Comparison of ENCODE assay signal across 17 cellular contexts in the genomic region with DNA sequence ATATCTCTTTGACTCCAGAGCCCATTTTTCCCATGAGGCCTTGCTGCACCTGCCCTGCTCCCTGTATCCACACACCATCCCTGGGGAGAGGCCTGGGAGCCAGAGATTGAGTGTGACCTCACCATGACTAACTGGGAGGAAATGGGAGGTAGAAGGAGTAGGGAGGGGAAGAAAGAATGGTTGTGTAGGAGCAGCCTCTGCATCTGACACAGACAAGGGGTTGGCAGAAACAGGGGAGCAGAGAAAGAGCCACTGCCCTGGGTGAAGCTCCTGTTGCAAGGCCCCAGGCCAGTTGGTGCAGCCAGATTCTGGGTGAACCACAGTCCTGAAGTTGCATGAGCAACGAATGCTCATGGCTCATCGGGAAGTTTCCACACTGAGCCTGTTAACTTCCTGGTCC. TPM values are rescaled to one million over a fixed set of nuclear protein-coding genes. Genes with fewer than 3 reads are reported as not detected.
DNase-seq lines count a peak whose midpoint lies in the region; FAIRE-seq and TF ChIP-seq lines count a peak whose summit lies in the region.
"Had no signal": no experiment of that assay in that cellular context is flagged by ENCODE, and none has a peak within 500 bp of the region (broad histone marks: within the 10 kb centered on the region; RNA-seq: fewer than 3 reads in every experiment).

No MANE protein-coding gene starts in this region.

- peaks cover 20% of the 10 kb centered on the region for H3K27me3 Mint-ChIP-seq in activated CD4-positive, alpha-beta T cell treated with anti-CD3 and anti-CD28 coated beads, Interleukin-2, amount 10 ng/mL, durations not matched to agents 7 days and 5 days

- 43 to 67% methylated on average over 2 of the region's 2 CpGs for WGBS in esophagus squamous epithelium, 2 donors

- POLR2A ChIA-PET in activated CD4-positive, alpha-beta T cell treated with anti-CD3 and anti-CD28 coated beads, Interleukin-2, amount 10 ng/mL, durations not matched to agents 7 days and 5 days (lab: Charles Lee) = no interaction called here

- no peak for DNase-seq in GM12892 (ENCODE audit: insufficient read length)
- DNase-seq in RPMI7951 (ENCODE audit: low read depth) = peak; percentile 70
- no peak for DNase-seq in esophagus squamous epithelium (lab: John Stamatoyannopoulos, UW)
- DNase-seq in skeletal muscle cell (ENCODE audit: low read depth) = peak; percentile 8
- DNase-seq in NOMO-1 treated with DMSO at 0.1 percent for 48 hours (lab: John Stamatoyannopoulos, UW; ENCODE audit: unreplicated experiment) = no peak
- no peak for DNase-seq in frontal cortex (ENCODE audit: low spot score in 2 of 2)
- no peak for DNase-seq in activated CD4-positive, alpha-beta T cell treated with anti-CD3 and anti-CD28 coated beads, Interleukin-2, amount 10 ng/mL, durations not matched to agents 7 days and 5 days
- DNase-seq in G401 (ENCODE audit: low spot score) = no peak
- DNase-seq: activated CD4-positive, CD25-positive, alpha-beta regulatory T cell treated with anti-CD3 and anti-CD28 coated beads, Interleukin-2, amount 50 U/mL, for 72 hours; adrenal gland; CD8-positive, alpha-beta memory T cell; dorsolateral prefrontal cortex; heart right ventricle; Karpas-422; NCI-H2081 treated with DMSO at 0.1 percent for 48 hours had no signal

- intact Hi-C loops in esophagus squamous epithelium (cut with DNase I) = no loop called here

- H3K27me3 ChIP-seq in esophagus squamous epithelium = peaks cover 0 to 18% (median 0%) of the 10 kb centered on the region in 4 donors
- H3K27me3 ChIP-seq: adrenal gland had no signal

- in situ Hi-C loops in G401 (cut with HindIII; ENCODE audit: low sequenced_read_pairs) = no loop called here

- H3K36me3 ChIP-seq in esophagus squamous epithelium = no peaks in the 10 kb centered on the region
- H3K36me3 ChIP-seq: adrenal gland, heart right ventricle had no signal

- H3K27ac Mint-ChIP-seq in activated CD4-positive, alpha-beta T cell treated with anti-CD3 and anti-CD28 coated beads, Interleukin-2, amount 10 ng/mL, durations not matched to agents 7 days and 5 days = no peak overlapping the region
- H3K27ac Mint-ChIP-seq: CD8-positive, alpha-beta memory T cell; nephron had no signal

- H3K4me1 ChIP-seq in esophagus squamous epithelium = peaks cover 6 to 23% (median 8%) of the 10 kb centered on the region in 3 donors
- H3K4me1 ChIP-seq: adrenal gland, heart right ventricle had no signal

- no peak for TF ChIP-seq CTCF in esophagus squamous epithelium (IDR thresholded peaks at IDR 0.05)

- H3K27ac ChIP-seq in esophagus squamous epithelium = peak overlapping the region; percentile 57 to 83 (median 72)
- H3K27ac ChIP-seq: adrenal gland, dorsolateral prefrontal cortex, heart right ventricle had no signal

- H3K4me1 Mint-ChIP-seq in activated CD4-positive, alpha-beta T cell treated with anti-CD3 and anti-CD28 coated beads, Interleukin-2, amount 10 ng/mL, durations not matched to agents 7 days and 5 days = no peaks in the 10 kb centered on the region
- H3K4me1 Mint-ChIP-seq: CD8-positive, alpha-beta memory T cell; nephron had no signal

- H3K9me3 Mint-ChIP-seq in activated CD4-positive, alpha-beta T cell treated with anti-CD3 and anti-CD28 coated beads, Interleukin-2, amount 10 ng/mL, durations not matched to agents 7 days and 5 days = no peaks in the 10 kb centered on the region
- H3K9me3 Mint-ChIP-seq: nephron had no signal

- no peak for TF ChIP-seq POLR2A in GM12892 (IDR thresholded peaks at IDR 0.05; ENCODE audit: low read depth, low read length)
- no peak for TF ChIP-seq POLR2A in esophagus squamous epithelium (IDR thresholded peaks at IDR 0.05)

- FAIRE-seq in GM12892 (lab: Jason Lieb, UNC) = peak; percentile 21
- no peak for FAIRE-seq in frontal cortex (lab: Jason Lieb, UNC)

- H3K4me3 ChIP-seq in esophagus squamous epithelium = no peak overlapping the region
- no peak overlapping the region for H3K4me3 ChIP-seq in skeletal muscle cell (ENCODE audit: low read depth, low read length)
- H3K4me3 ChIP-seq: adrenal gland, dorsolateral prefrontal cortex, heart right ventricle had no signal

- no peak overlapping the region for H3K4me3 Mint-ChIP-seq in activated CD4-positive, alpha-beta T cell treated with anti-CD3 and anti-CD28 coated beads, Interleukin-2, amount 10 ng/mL, durations not matched to agents 7 days and 5 days
- H3K4me3 Mint-ChIP-seq: CD8-positive, alpha-beta memory T cell; nephron had no signal

- no peaks in the 10 kb centered on the region for H3K9me3 ChIP-seq in esophagus squamous epithelium
- H3K9me3 ChIP-seq: adrenal gland, heart right ventricle had no signal

- H3K36me3 Mint-ChIP-seq in activated CD4-positive, alpha-beta T cell treated with anti-CD3 and anti-CD28 coated beads, Interleukin-2, amount 10 ng/mL, durations not matched to agents 7 days and 5 days (ENCODE audit: low read depth) = no peaks in the 10 kb centered on the region
- H3K36me3 Mint-ChIP-seq: CD8-positive, alpha-beta memory T cell had no signal

- CTCF ChIA-PET in activated CD4-positive, alpha-beta T cell treated with anti-CD3 and anti-CD28 coated beads, Interleukin-2, amount 10 ng/mL, durations not matched to agents 7 days and 5 days (lab: Charles Lee) = interaction anchor here (1.2 kb wide), 1 partner anchor 30 kb away, joined by 3 read pairs; no protein-coding TSS in a partner anchor

RNA-seq across cellular contexts. Expression of gene POU2F3, which starts 32.4 kb away (rescaled TPM):
- polyA plus RNA-seq in GM12892 (2012; ENCODE audit: missing spikeins) = 0.68 TPM
- total RNA-seq in RPMI7951 (2014; rRNA removed; shearing (Covaris generic)) = not detected in 2 replicates
- total RNA-seq in esophagus squamous epithelium (1 to 10 TPM in 3 of 4 donors, not detected in 1; 1.1 to 2.9 (median 1.5) TPM), frontal cortex (0.41 TPM)
- total RNA-seq in activated CD4-positive, alpha-beta T cell treated with anti-CD3 and anti-CD28 coated beads, Interleukin-2, amount 10 ng/mL, durations not matched to agents 7 days and 5 days = not detected
- not detected in 2 replicates for total RNA-seq in G401 (2014; rRNA removed; shearing (Covaris generic))
- total RNA-seq: CD8-positive, alpha-beta memory T cell; temporal lobe had no signal
- polyA plus RNA-seq: CD8-positive, alpha-beta memory T cell had no signal

RNA-seq across cellular contexts. Expression of gene TLCD5, which starts 52.8 kb away (rescaled TPM):
- polyA plus RNA-seq in GM12892 (2012; ENCODE audit: missing spikeins) = 1.8 TPM
- 3.4 and 4.9 TPM in 2 replicates for total RNA-seq in RPMI7951 (2014; rRNA removed; shearing (Covaris generic))
- 1 to 10 TPM in 1 of 4 donors, under 1 TPM in 3; 0.23 to 3.2 (median 0.43) TPM for total RNA-seq in esophagus squamous epithelium
- 16.3 TPM for total RNA-seq in frontal cortex
- total RNA-seq in activated CD4-positive, alpha-beta T cell treated with anti-CD3 and anti-CD28 coated beads, Interleukin-2, amount 10 ng/mL, durations not matched to agents 7 days and 5 days = under 1 TPM; 0.19 to 0.42 TPM
- total RNA-seq in G401 (2014; rRNA removed; shearing (Covaris generic)) = 12.5 and 14.8 TPM in 2 replicates

Comparison
In these comparisons a context has a peak if more than half of its experiments do, and no peak if none do; other contexts are left out.
1. DNase-seq: peak in RPMI7951 (single experiment) and skeletal muscle cell (single experiment); none in GM12892 (single experiment), esophagus squamous epithelium (single experiment), NOMO-1 treated with DMSO at 0.1 percent for 48 hours (single experiment), frontal cortex (0 of 2), activated CD4-positive, alpha-beta T cell treated with anti-CD3 and anti-CD28 coated beads, Interleukin-2, amount 10 ng/mL, durations not matched to agents 7 days and 5 days (single experiment) and G401 (single experiment).